17 cellular contexts compared by ENCODE assay signal in genomic region chr2:44932564-44933392, GRCh38.
DNase-seq lines count a peak whose midpoint lies in the region; ATAC-seq and TF ChIP-seq lines count a peak whose summit lies in the region.
"Had no signal": no experiment of that assay in that cellular context is flagged by ENCODE, and none has a peak within 500 bp of the region (broad histone marks: within the 10 kb centered on the region; RNA-seq: fewer than 3 reads in every experiment).

No MANE protein-coding gene starts in this region.

- DNase-seq in stimulated activated naive CD8-positive, alpha-beta T cell treated with anti-CD3 and anti-CD28 coated beads, Interleukin-15, amount 100 ng/mL, for 72 hours = peak in 1 of 2 donors; percentile 16
- no peak for DNase-seq in stimulated activated naive CD8-positive, alpha-beta T cell treated with anti-CD3 and anti-CD28 coated beads, Interleukin-15, Interleukin-2, amounts not matched to agents 100 U/mL and 50 U/mL, for 24 hours
- DNase-seq in coronary artery (ENCODE audit: low spot score) = no peak
- no peak for DNase-seq in foreskin fibroblast
- DNase-seq in stimulated activated CD4-positive, alpha-beta T cell treated with anti-CD3 and anti-CD28 coated beads, Interleukin-4, amount 100 ng/mL, for 4 hours = no peak
- DNase-seq: activated CD4-positive, alpha-beta T cell treated with anti-CD3 and anti-CD28 coated beads, Interleukin-2, amount 10 ng/mL, durations not matched to agents 7 days and 5 days; caudate nucleus; CD4-positive, alpha-beta T cell; DMS153; esophagus squamous epithelium; natural killer cell; stimulated activated naive CD4-positive, alpha-beta T cell; upper lobe of left lung had no signal

- peaks cover 80% of the 10 kb centered on the region for H3K4me1 Mint-ChIP-seq in stimulated activated naive CD8-positive, alpha-beta T cell treated with anti-CD3 and anti-CD28 coated beads, Interleukin-15, amount 100 ng/mL, for 72 hours
- peaks cover 13% of the 10 kb centered on the region for H3K4me1 Mint-ChIP-seq in nephron
- H3K4me1 Mint-ChIP-seq: natural killer cell had no signal

- ATAC-seq in stimulated activated naive CD8-positive, alpha-beta T cell treated with anti-CD3 and anti-CD28 coated beads, Interleukin-15, amount 100 ng/mL, for 72 hours = no peak
- ATAC-seq in stimulated activated naive CD8-positive, alpha-beta T cell treated with anti-CD3 and anti-CD28 coated beads, Interleukin-15, Interleukin-2, amounts not matched to agents 100 U/mL and 50 U/mL, for 24 hours = no peak
- ATAC-seq in HG03039 (IDR thresholded peaks at IDR 0.05; ENCODE audit: unreplicated experiment) = no peak
- no peak for ATAC-seq in HG02970 (IDR thresholded peaks at IDR 0.05; ENCODE audit: low FRiP score, unreplicated experiment)
- ATAC-seq: natural killer cell had no signal

- H3K4me3 ChIP-seq in coronary artery = peak overlapping the region; percentile 25
- no peak overlapping the region for H3K4me3 ChIP-seq in foreskin fibroblast (ENCODE audit: low read depth in 1 of 2, low read length in 2 of 2)
- H3K4me3 ChIP-seq: upper lobe of left lung had no signal

- H3K27me3 Mint-ChIP-seq in stimulated activated naive CD8-positive, alpha-beta T cell treated with anti-CD3 and anti-CD28 coated beads, Interleukin-15, amount 100 ng/mL, for 72 hours = peaks cover 92% of the 10 kb centered on the region
- H3K27me3 Mint-ChIP-seq in nephron (ENCODE audit: low read depth) = peaks cover 96% of the 10 kb centered on the region

- H3K36me3 Mint-ChIP-seq in nephron (ENCODE audit: low read depth) = no peaks in the 10 kb centered on the region
- H3K36me3 Mint-ChIP-seq: activated naive CD8-positive, alpha-beta T cell; natural killer cell had no signal

- no peaks in the 10 kb centered on the region for H3K9me3 Mint-ChIP-seq in stimulated activated naive CD8-positive, alpha-beta T cell treated with anti-CD3 and anti-CD28 coated beads, Interleukin-15, amount 100 ng/mL, for 72 hours
- H3K9me3 Mint-ChIP-seq in nephron = peaks cover 3% of the 10 kb centered on the region
- H3K9me3 Mint-ChIP-seq: activated CD4-positive, alpha-beta T cell treated with anti-CD3 and anti-CD28 coated beads, Interleukin-2, amount 10 ng/mL, durations not matched to agents 7 days and 5 days; CD4-positive, alpha-beta T cell; natural killer cell had no signal

- no peak overlapping the region for H3K27ac ChIP-seq in coronary artery
- H3K27ac ChIP-seq: esophagus squamous epithelium, upper lobe of left lung had no signal

- TF ChIP-seq CTCF in coronary artery (IDR thresholded peaks at IDR 0.05) = no peak
- TF ChIP-seq CTCF in nephron (IDR thresholded peaks at IDR 0.05; ENCODE audit: unreplicated experiment in 3 of 3) = no peak
- no peak for TF ChIP-seq CTCF in foreskin fibroblast (IDR thresholded peaks at IDR 0.05; ENCODE audit: low read depth, low read length)

- H3K4me3 Mint-ChIP-seq in stimulated activated naive CD8-positive, alpha-beta T cell treated with anti-CD3 and anti-CD28 coated beads, Interleukin-15, amount 100 ng/mL, for 72 hours = peak overlapping the region; percentile 38 to 47
- peak overlapping the region; percentile 26 to 70 (median 34) for H3K4me3 Mint-ChIP-seq in nephron
- H3K4me3 Mint-ChIP-seq: activated CD4-positive, alpha-beta T cell treated with anti-CD3 and anti-CD28 coated beads, Interleukin-2, amount 10 ng/mL, durations not matched to agents 7 days and 5 days; activated naive CD8-positive, alpha-beta T cell; CD4-positive, alpha-beta T cell; natural killer cell had no signal

- peak overlapping the region in 1 of 2 donors; percentile 34 for H3K27ac Mint-ChIP-seq in stimulated activated naive CD8-positive, alpha-beta T cell treated with anti-CD3 and anti-CD28 coated beads, Interleukin-15, amount 100 ng/mL, for 72 hours
- no peak overlapping the region for H3K27ac Mint-ChIP-seq in nephron
- H3K27ac Mint-ChIP-seq: activated CD4-positive, alpha-beta T cell treated with anti-CD3 and anti-CD28 coated beads, Interleukin-2, amount 10 ng/mL, durations not matched to agents 7 days and 5 days; activated naive CD8-positive, alpha-beta T cell; CD4-positive, alpha-beta T cell; natural killer cell had no signal
